ENCODE assay signal across 2 cellular contexts in genomic region chr20:52768649-52769048, GRCh38.
TF ChIP-seq lines count a peak whose summit lies in the region.

No MANE protein-coding gene starts in this region.

TF ChIP-seq in liver, 16 proteins besides CTCF, POLR2A, EP300 and RAD21 (continued from another document):
- no peak for TF ChIP-seq EGR1 (IDR thresholded peaks at IDR 0.05; ENCODE audit: low read depth in 2 of 2)
- no peak for TF ChIP-seq MAX (IDR thresholded peaks at IDR 0.05)
- TF ChIP-seq HNF4G (IDR thresholded peaks at IDR 0.05): no peak
- no peak for TF ChIP-seq JUND (IDR thresholded peaks at IDR 0.05)

TF ChIP-seq in HepG2, 621 proteins besides CTCF, POLR2A, EP300 and RAD21 (continued from another document):
- TF ChIP-seq HOMEZ (CRISPR knock-in tag; IDR thresholded peaks at IDR 0.05; ENCODE audit: low read depth): no peak
